In genomic region chr7:47648301-47648900, GRCh38 we compare ENCODE assay signal across 14 cellular contexts.
DNase-seq lines count a peak whose midpoint lies in the region; ATAC-seq, FAIRE-seq and TF ChIP-seq lines count a peak whose summit lies in the region.
"Had no signal": no experiment of that assay in that cellular context is flagged by ENCODE, and none has a peak within 500 bp of the region (broad histone marks: within the 10 kb centered on the region; RNA-seq: fewer than 3 reads in every experiment).

No MANE protein-coding gene starts in this region.

- no peaks in the 10 kb centered on the region for H3K36me3 ChIP-seq in astrocyte (ENCODE audit: insufficient read depth, low read length)

- no peak for FAIRE-seq in astrocyte (lab: Jason Lieb, UNC)

- no peak for ATAC-seq in activated naive CD8-positive, alpha-beta T cell treated with anti-CD3 and anti-CD28 coated beads, Interleukin-2, amount 10 ng/mL, durations not matched to agents 7 days and 5 days (ENCODE audit: low read depth)
- ATAC-seq in activated naive CD8-positive, alpha-beta T cell treated with anti-CD3 and anti-CD28 coated beads, Interleukin-2, amount 50 U/mL, for 24 hours = no peak
- ATAC-seq in stimulated activated memory B cell treated with anti-CD40 and anti-IgM and Interleukin-4, amounts not matched to agents 10 μg/mL and 1 μg/mL and 100 μg/mL, for 72 hours = no peak
- ATAC-seq in GM19467 (IDR thresholded peaks at IDR 0.05; ENCODE audit: unreplicated experiment) (no peak), HG02938 (IDR thresholded peaks at IDR 0.05; ENCODE audit: unreplicated experiment) (no peak)
- ATAC-seq: PC-3 had no signal

- no peak overlapping the region for H3K4me3 Mint-ChIP-seq in activated naive CD8-positive, alpha-beta T cell treated with anti-CD3 and anti-CD28 coated beads, Interleukin-2, amount 10 ng/mL, durations not matched to agents 7 days and 5 days
- H3K4me3 Mint-ChIP-seq in activated naive CD8-positive, alpha-beta T cell treated with anti-CD3 and anti-CD28 coated beads, Interleukin-2, amount 50 U/mL, for 24 hours = no peak overlapping the region
- no peak overlapping the region for H3K4me3 Mint-ChIP-seq in astrocyte (ENCODE audit: unreplicated experiment)
- H3K4me3 Mint-ChIP-seq in stimulated activated memory B cell treated with anti-CD40 and anti-IgM and Interleukin-4, amounts not matched to agents 10 μg/mL and 1 μg/mL and 100 μg/mL, for 72 hours = no peak overlapping the region
- H3K4me3 Mint-ChIP-seq: T-helper 2 cell treated with Interferon-gamma antibody and Interleukin-4, amounts not matched to agents 5 μg/mL and 100 μg/mL, for 36 hours had no signal

- no peaks in the 10 kb centered on the region for H3K9me3 ChIP-seq in astrocyte (ENCODE audit: insufficient read depth, low read depth, low read length)

- peak overlapping the region; percentile 58 for H3K9ac ChIP-seq in astrocyte (ENCODE audit: low read length)

- no peak for TF ChIP-seq CTCF in astrocyte (IDR thresholded peaks at IDR 0.05; ENCODE audit: insufficient read depth, low read depth, low read length)

- H3K9me3 Mint-ChIP-seq in activated naive CD8-positive, alpha-beta T cell treated with anti-CD3 and anti-CD28 coated beads, Interleukin-2, amount 10 ng/mL, durations not matched to agents 7 days and 5 days = peaks cover 4% of the 10 kb centered on the region
- H3K9me3 Mint-ChIP-seq in activated naive CD8-positive, alpha-beta T cell treated with anti-CD3 and anti-CD28 coated beads, Interleukin-2, amount 50 U/mL, for 24 hours = peaks cover 5% of the 10 kb centered on the region
- peaks cover 9% of the 10 kb centered on the region for H3K9me3 Mint-ChIP-seq in astrocyte (ENCODE audit: unreplicated experiment)
- peaks cover 5% of the 10 kb centered on the region for H3K9me3 Mint-ChIP-seq in stimulated activated memory B cell treated with anti-CD40 and anti-IgM and Interleukin-4, amounts not matched to agents 10 μg/mL and 1 μg/mL and 100 μg/mL, for 72 hours

- H2AFZ ChIP-seq in astrocyte (ENCODE audit: low read depth, low read length) = no peak overlapping the region

- no peaks in the 10 kb centered on the region for H4K20me1 ChIP-seq in astrocyte (ENCODE audit: insufficient read depth, low read length)

- POLR2A ChIA-PET in activated naive CD8-positive, alpha-beta T cell treated with anti-CD3 and anti-CD28 coated beads, Interleukin-2, amount 10 ng/mL, durations not matched to agents 7 days and 5 days (lab: Charles Lee) = no interaction called here

- H3K36me3 Mint-ChIP-seq in activated naive CD8-positive, alpha-beta T cell treated with anti-CD3 and anti-CD28 coated beads, Interleukin-2, amount 10 ng/mL, durations not matched to agents 7 days and 5 days = peaks cover 2% of the 10 kb centered on the region
- peaks cover 2% of the 10 kb centered on the region for H3K36me3 Mint-ChIP-seq in activated naive CD8-positive, alpha-beta T cell treated with anti-CD3 and anti-CD28 coated beads, Interleukin-2, amount 50 U/mL, for 24 hours (ENCODE audit: low read depth)
- no peaks in the 10 kb centered on the region for H3K36me3 Mint-ChIP-seq in astrocyte (ENCODE audit: low read depth, unreplicated experiment)
- peaks cover 9% of the 10 kb centered on the region for H3K36me3 Mint-ChIP-seq in stimulated activated memory B cell treated with anti-CD40 and anti-IgM and Interleukin-4, amounts not matched to agents 10 μg/mL and 1 μg/mL and 100 μg/mL, for 72 hours

- peak overlapping the region; percentile 62 for H3K27ac Mint-ChIP-seq in activated naive CD8-positive, alpha-beta T cell treated with anti-CD3 and anti-CD28 coated beads, Interleukin-2, amount 10 ng/mL, durations not matched to agents 7 days and 5 days
- H3K27ac Mint-ChIP-seq in activated naive CD8-positive, alpha-beta T cell treated with anti-CD3 and anti-CD28 coated beads, Interleukin-2, amount 50 U/mL, for 24 hours = no peak overlapping the region
- peak overlapping the region; percentile 48 for H3K27ac Mint-ChIP-seq in astrocyte (ENCODE audit: unreplicated experiment)
- H3K27ac Mint-ChIP-seq in stimulated activated memory B cell treated with anti-CD40 and anti-IgM and Interleukin-4, amounts not matched to agents 10 μg/mL and 1 μg/mL and 100 μg/mL, for 72 hours = peak overlapping the region; percentile 92

- H3K4me1 ChIP-seq in astrocyte (ENCODE audit: insufficient read depth, low read length) = peaks cover 17% of the 10 kb centered on the region

- H3K27me3 ChIP-seq in astrocyte (ENCODE audit: insufficient read depth, low read length) = no peaks in the 10 kb centered on the region

- peaks cover 3% of the 10 kb centered on the region for H3K27me3 Mint-ChIP-seq in activated naive CD8-positive, alpha-beta T cell treated with anti-CD3 and anti-CD28 coated beads, Interleukin-2, amount 10 ng/mL, durations not matched to agents 7 days and 5 days
- no peaks in the 10 kb centered on the region for H3K27me3 Mint-ChIP-seq in activated naive CD8-positive, alpha-beta T cell treated with anti-CD3 and anti-CD28 coated beads, Interleukin-2, amount 50 U/mL, for 24 hours
- H3K27me3 Mint-ChIP-seq in astrocyte (ENCODE audit: low read depth, unreplicated experiment) = no peaks in the 10 kb centered on the region
- H3K27me3 Mint-ChIP-seq in stimulated activated memory B cell treated with anti-CD40 and anti-IgM and Interleukin-4, amounts not matched to agents 10 μg/mL and 1 μg/mL and 100 μg/mL, for 72 hours = no peaks in the 10 kb centered on the region

- no peaks in the 10 kb centered on the region for H3K79me2 ChIP-seq in astrocyte (ENCODE audit: insufficient read depth, low read length)

- no peak overlapping the region for H3K4me3 ChIP-seq in astrocyte (ENCODE audit: insufficient read depth, low read depth, low read length)
- H3K4me3 ChIP-seq: skin epidermis had no signal

- peaks cover 14% of the 10 kb centered on the region for H3K4me1 Mint-ChIP-seq in activated naive CD8-positive, alpha-beta T cell treated with anti-CD3 and anti-CD28 coated beads, Interleukin-2, amount 10 ng/mL, durations not matched to agents 7 days and 5 days
- H3K4me1 Mint-ChIP-seq in activated naive CD8-positive, alpha-beta T cell treated with anti-CD3 and anti-CD28 coated beads, Interleukin-2, amount 50 U/mL, for 24 hours = peaks cover 20% of the 10 kb centered on the region
- peaks cover 16% of the 10 kb centered on the region for H3K4me1 Mint-ChIP-seq in astrocyte (ENCODE audit: low read depth, unreplicated experiment)
- peaks cover 32% of the 10 kb centered on the region for H3K4me1 Mint-ChIP-seq in stimulated activated memory B cell treated with anti-CD40 and anti-IgM and Interleukin-4, amounts not matched to agents 10 μg/mL and 1 μg/mL and 100 μg/mL, for 72 hours

- no peak for DNase-seq in activated naive CD8-positive, alpha-beta T cell treated with anti-CD3 and anti-CD28 coated beads, Interleukin-2, amount 10 ng/mL, durations not matched to agents 7 days and 5 days
- no peak for DNase-seq in activated naive CD8-positive, alpha-beta T cell treated with anti-CD3 and anti-CD28 coated beads, Interleukin-2, amount 50 U/mL, for 24 hours
- peak; percentile 94 for DNase-seq in astrocyte (ENCODE audit: low read depth)
- DNase-seq in iris pigment epithelial cell (ENCODE audit: low read depth) = peak; percentile 92
- no peak for DNase-seq in NCI-H2171 treated with DMSO at 0.1 percent for 48 hours (lab: John Stamatoyannopoulos, UW)
- DNase-seq: DMS53; effector memory CD4-positive, alpha-beta T cell; hippocampal formation; PC-3 had no signal

- H3K27ac ChIP-seq in astrocyte (ENCODE audit: low read depth, low read length) = peak overlapping the region; percentile 30

- H3K4me2 ChIP-seq in astrocyte (ENCODE audit: low read length) = no peak overlapping the region

Comparison
In these comparisons a context has a peak if more than half of its experiments do, and no peak if none do; other contexts are left out.
1. DNase-seq: peak in astrocyte (single experiment) and iris pigment epithelial cell (single experiment); none in activated naive CD8-positive, alpha-beta T cell treated with anti-CD3 and anti-CD28 coated beads, Interleukin-2, amount 10 ng/mL, durations not matched to agents 7 days and 5 days (single experiment), activated naive CD8-positive, alpha-beta T cell treated with anti-CD3 and anti-CD28 coated beads, Interleukin-2, amount 50 U/mL, for 24 hours (single experiment) and NCI-H2171 treated with DMSO at 0.1 percent for 48 hours (single experiment).